8 cellular contexts compared by ENCODE assay signal in genomic region chr9:92706218-92706940, GRCh38. TPM values are rescaled to one million over a fixed set of nuclear protein-coding genes. Genes with fewer than 3 reads are reported as not detected.
A peak's percentile ranks its signal among the peaks of the same experiment; 100 is the strongest.
DNase-seq lines count a peak whose midpoint lies in the region; ATAC-seq and TF ChIP-seq lines count a peak whose summit lies in the region.

No MANE protein-coding gene starts in this region.

- peaks cover 17% of the 10 kb centered on the region for H3K36me3 ChIP-seq in WERI-Rb-1

- H3K9me3 ChIP-seq in WERI-Rb-1 (ENCODE audit: severe bottlenecking) = no peaks in the 10 kb centered on the region

- no peak overlapping the region for H3K27ac ChIP-seq in WERI-Rb-1

- intact Hi-C loops in Right ventricle myocardium superior (cut with DNase I) = no loop called here

- DNase-seq in DMS 273 (lab: John Stamatoyannopoulos, UW; ENCODE audit: unreplicated experiment) (peak; percentile 60), DMS 273 treated with DMSO at 0.1 percent for 48 hours (lab: John Stamatoyannopoulos, UW) (no peak), WERI-Rb-1 (peak; percentile 51), Right ventricle myocardium superior (no peak), NCI-H1694 (lab: John Stamatoyannopoulos, UW) (no peak), G401 (ENCODE audit: low spot score) (no peak)
- peak; percentile 31 for DNase-seq in stimulated activated CD4-positive, alpha-beta T cell treated with anti-CD3 and anti-CD28 coated beads, Interleukin-4, amount 100 ng/mL, for 24 hours

- H3K4me3 ChIP-seq in WERI-Rb-1 (ENCODE audit: low read depth, low read length) = no peak overlapping the region

- in situ Hi-C loops in G401 (cut with HindIII; ENCODE audit: low sequenced_read_pairs) = no loop called here

- TF ChIP-seq CTCF in WERI-Rb-1 (IDR thresholded peaks at IDR 0.05; ENCODE audit: low read depth, low read length) = peak; percentile 85

- peak; percentile 73 for ATAC-seq in HG03432 (IDR thresholded peaks at IDR 0.05; ENCODE audit: unreplicated experiment)
- peak; percentile 41 for ATAC-seq in Right ventricle myocardium superior (ENCODE audit: poor library complexity)

- H3K27me3 ChIP-seq in WERI-Rb-1 (ENCODE audit: insufficient read depth, low read depth, severe bottlenecking) = no peaks in the 10 kb centered on the region

RNA-seq across cellular contexts. Expression of gene IPPK, which starts 36.4 kb away (rescaled TPM):
- 7.9 TPM for total RNA-seq in Right ventricle myocardium superior
- 11.1 and 15.9 TPM in 2 replicates for total RNA-seq in G401 (2014; rRNA removed; shearing (Covaris generic))

RNA-seq across cellular contexts. Expression of gene BICD2, which starts 58.3 kb away (rescaled TPM):
- 33.2 TPM for total RNA-seq in Right ventricle myocardium superior
- total RNA-seq in G401 (2014; rRNA removed; shearing (Covaris generic)) = 25.0 and 30.3 TPM in 2 replicates

Comparison
In these comparisons a context has a peak if more than half of its experiments do, and no peak if none do; other contexts are left out.
1. DNase-seq: peak in DMS 273 (single experiment), WERI-Rb-1 (single experiment) and stimulated activated CD4-positive, alpha-beta T cell treated with anti-CD3 and anti-CD28 coated beads, Interleukin-4, amount 100 ng/mL, for 24 hours (single experiment); none in DMS 273 treated with DMSO at 0.1 percent for 48 hours (single experiment), Right ventricle myocardium superior (single experiment), NCI-H1694 (single experiment) and G401 (single experiment).